ENCODE assay signal across 8 cellular contexts in the genomic region with DNA sequence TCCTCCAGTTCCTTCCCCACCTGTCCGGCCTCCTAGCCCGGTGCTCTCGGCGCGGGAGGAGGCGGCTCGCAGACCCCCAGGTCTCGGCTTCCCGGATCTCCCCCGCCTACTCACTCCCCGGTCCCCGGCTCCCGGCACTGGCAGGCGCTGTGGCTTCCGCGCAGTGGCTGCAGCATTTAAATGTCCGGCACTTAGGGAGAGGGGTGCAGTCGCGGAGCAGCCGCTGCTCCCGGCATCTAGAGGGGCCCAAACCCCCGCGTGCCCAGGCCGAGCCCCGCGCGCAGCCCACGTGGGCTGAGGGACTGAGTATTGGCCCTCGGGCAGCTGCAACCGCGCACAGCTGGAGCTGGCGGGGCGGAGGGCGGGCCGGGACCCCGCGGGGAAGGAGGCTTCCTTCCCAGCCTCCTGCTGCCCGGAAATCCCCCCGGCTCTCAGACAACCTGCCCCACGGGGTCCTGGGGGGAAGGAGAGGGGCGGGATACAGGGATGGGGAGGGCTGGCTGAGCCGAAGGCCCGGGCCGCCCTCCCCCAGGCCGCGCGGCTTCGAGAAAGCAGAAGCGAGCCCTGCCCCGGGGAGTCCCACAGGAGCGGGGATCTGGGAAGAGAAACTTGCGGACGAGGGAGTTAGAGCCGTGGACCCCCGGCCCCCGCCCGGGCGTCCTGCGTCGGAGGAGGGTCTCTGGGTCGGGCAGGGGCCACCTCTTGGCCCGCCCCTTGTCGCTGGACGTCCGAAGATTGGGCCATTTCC. TPM values are rescaled to one million over a fixed set of nuclear protein-coding genes. Genes with fewer than 3 reads are reported as not detected.
DNase-seq lines count a peak whose midpoint lies in the region; FAIRE-seq and TF ChIP-seq lines count a peak whose summit lies in the region.

No MANE protein-coding gene starts in this region.

- H3K36me3 ChIP-seq in PC-9 (ENCODE audit: low read depth), result no peaks in the 10 kb centered on the region
- no peaks in the 10 kb centered on the region for H3K36me3 ChIP-seq in endothelial cell of umbilical vein (ENCODE audit: control insufficient read depth in 2 of 2, extremely low read depth in 1 of 2, insufficient read depth in 2 of 2, low read length in 2 of 2)

- H3K4me3 ChIP-seq in PC-9 (peak overlapping the region; percentile 92), endothelial cell of umbilical vein (replicated peaks in 1 of 3; ENCODE audit: insufficient read depth in 1 of 3, low read depth in 1 of 3, low read length in 3 of 3) (peak overlapping the region; percentile 24 to 46 (median 37))

- H3K9me1 ChIP-seq in endothelial cell of umbilical vein (replicated peaks; ENCODE audit: control insufficient read depth, extremely low read depth, insufficient read depth, low read length), result no peaks in the 10 kb centered on the region

- POLR2A ChIA-PET in PC-9 (lab: Charles Lee; ENCODE audit: unreplicated experiment), result interaction anchor here (0.7 kb wide), 1 partner anchor 468 kb away, joined by 5 read pairs; no protein-coding TSS in a partner anchor
- POLR2A ChIA-PET in endothelial cell of umbilical vein (lab: Charles Lee), result no interaction called here

- BruUV-seq in PC-9 (replicated peaks; lab: Mats Ljungman, UMichigan), result no TSS peak
- BruUV-seq in endothelial cell of umbilical vein (replicated peaks; lab: Mats Ljungman, UMichigan), result no TSS peak

- H3K9ac ChIP-seq in endothelial cell of umbilical vein (replicated peaks; ENCODE audit: extremely low read depth, insufficient read depth, low read length), result no peak overlapping the region

- TF ChIP-seq POLR2A in endothelial cell of umbilical vein (IDR thresholded peaks at IDR 0.05; ENCODE audit: low read depth, low read length), result no peak

- no peaks in the 10 kb centered on the region for H3K27me3 ChIP-seq in PC-9 (ENCODE audit: insufficient read depth, low read depth)
- peaks cover 18 to 27% of the 10 kb centered on the region in 2 experiments for H3K27me3 ChIP-seq in endothelial cell of umbilical vein (ENCODE audit: control insufficient read depth in 2 of 2, insufficient read depth in 2 of 2, low read length in 2 of 2)

- H2AFZ ChIP-seq in PC-9 (peak overlapping the region; percentile 86), endothelial cell of umbilical vein (ENCODE audit: low read depth, low read length) (peak overlapping the region; percentile 85)

- H3K79me2 ChIP-seq in PC-9 (ENCODE audit: low read depth) (no peaks in the 10 kb centered on the region), endothelial cell of umbilical vein (ENCODE audit: control insufficient read depth, insufficient read depth, low read length) (no peaks in the 10 kb centered on the region)

- peak overlapping the region; percentile 100 for H3K4me2 ChIP-seq in PC-9
- peak overlapping the region; percentile 86 for H3K4me2 ChIP-seq in endothelial cell of umbilical vein (ENCODE audit: insufficient read depth, low read length)

- H3K27me3 Mint-ChIP-seq in nephron (ENCODE audit: low read depth), result peaks cover 92% of the 10 kb centered on the region

- H3K27ac ChIP-seq in PC-9, result no peak overlapping the region
- no peak overlapping the region for H3K27ac ChIP-seq in endothelial cell of umbilical vein (ENCODE audit: insufficient read depth, low read depth, low read length)

- TF ChIP-seq CTCF in PC-9 (conservative IDR thresholded peaks at IDR 0.05) (no peak), endothelial cell of umbilical vein (IDR thresholded peaks at IDR 0.05; ENCODE audit: extremely low read depth in 1 of 2, insufficient read depth in 1 of 2, low read depth in 1 of 2, low read length in 2 of 2) (no peak), nephron (IDR thresholded peaks at IDR 0.05; ENCODE audit: unreplicated experiment in 3 of 3) (no peak)

- peaks cover 15% of the 10 kb centered on the region; the same call in 1 of the 2 replicates for H3F3A ChIP-seq in PC-9 (ENCODE audit: insufficient read depth, low read depth)

- dilution Hi-C loops in endothelial cell of umbilical vein (cut with MboI; ENCODE audit: extremely low pct_ligation_motif_present, low sequenced_read_pairs), result no loop called here

- peak overlapping the region; percentile 51 to 73 (median 62) for H3K4me3 Mint-ChIP-seq in nephron

- intact Hi-C loops in PC-9 (cut with micrococcal nuclease; ENCODE audit: unreplicated experiment), result no loop called here
- intact Hi-C loops in endothelial cell of umbilical vein (cut with micrococcal nuclease), result no loop called here

- peaks cover 5% of the 10 kb centered on the region for H3K4me1 Mint-ChIP-seq in nephron

- H3K27ac Mint-ChIP-seq in nephron, result no peak overlapping the region

- H3K9me3 Mint-ChIP-seq in nephron, result no peaks in the 10 kb centered on the region

- H3K4me1 ChIP-seq in PC-9 (replicated peaks; ENCODE audit: insufficient read depth), result peaks cover 8% of the 10 kb centered on the region; the same call in 1 of the 2 replicates
- H3K4me1 ChIP-seq in endothelial cell of umbilical vein (ENCODE audit: control insufficient read depth, extremely low read depth, insufficient read depth, low read length), result peaks cover 2% of the 10 kb centered on the region

- no peaks in the 10 kb centered on the region for H3K9me2 ChIP-seq in PC-9 (ENCODE audit: insufficient read depth)

- H4K20me1 ChIP-seq in PC-9 (ENCODE audit: insufficient read depth) (no peaks in the 10 kb centered on the region), endothelial cell of umbilical vein (replicated peaks; ENCODE audit: control insufficient read depth, extremely low read depth, insufficient read depth, low read length) (no peaks in the 10 kb centered on the region)

- H3K36me3 Mint-ChIP-seq in nephron (ENCODE audit: low read depth), result no peaks in the 10 kb centered on the region

- CTCF ChIA-PET in PC-9 (lab: Charles Lee), result interaction anchor here (0.9 kb wide), 1 partner anchor 13 kb away, joined by 3 read pairs; no protein-coding TSS in a partner anchor
- CTCF ChIA-PET in endothelial cell of umbilical vein (lab: Charles Lee), result interaction anchor here (1.5 to 14.7 kb wide), 2 partner anchors 15 to 84 kb away, joined by 7 to 200 read pairs; no protein-coding TSS in a partner anchor

- no peaks in the 10 kb centered on the region for H3K9me3 ChIP-seq in PC-9 (ENCODE audit: insufficient read depth, low read depth)
- no peaks in the 10 kb centered on the region for H3K9me3 ChIP-seq in endothelial cell of umbilical vein (replicated peaks; ENCODE audit: control insufficient read depth, insufficient read depth, low read length)

- DNase-seq in GM19238 (ENCODE audit: insufficient read length, low spot score) (peak; percentile 64), PC-9 (no peak), endothelial cell of umbilical vein (ENCODE audit: low read depth, low spot score) (no peak), medulla oblongata (ENCODE audit: extremely low spot score) (no peak), DMS79 (lab: John Stamatoyannopoulos, UW) (no peak), NCI-H2196 (lab: John Stamatoyannopoulos, UW; ENCODE audit: unreplicated experiment) (no peak), ureter (ENCODE audit: low spot score) (no peak)

- no peak for FAIRE-seq in endothelial cell of umbilical vein (lab: Jason Lieb, UNC)

RNA-seq across cellular contexts. Expression of a gene that starts 0.4 kb away (rescaled TPM):
- total RNA-seq in PC-9 (2021) (0.28 and 0.83 TPM in 2 replicates), endothelial cell of umbilical vein (0.21 and 0.35 TPM in 2 replicates), ureter (0.78 TPM)
- 0.08 and 0.13 TPM in 2 replicates for polyA plus RNA-seq in endothelial cell of umbilical vein
- 0.03 and 0.04 TPM in 2 replicates for polyA plus RNA-seq in endothelial cell of umbilical vein (2011; cell fraction: cytosol; rRNA removed)
- not detected in 2 replicates for polyA plus RNA-seq in endothelial cell of umbilical vein (2011; cell fraction: nucleus; rRNA removed)
- 0.37 and 0.94 TPM in 2 replicates for polyA plus RNA-seq in endothelial cell of umbilical vein (2012)
- polyA minus RNA-seq in endothelial cell of umbilical vein, result 0.07 and 0.08 TPM in 2 replicates
- not detected for polyA minus RNA-seq in endothelial cell of umbilical vein (2011; cell fraction: cytosol; rRNA and poly(A)+ RNA removed)
- polyA minus RNA-seq in endothelial cell of umbilical vein (2011; cell fraction: nucleus; rRNA and poly(A)+ RNA removed), result 0.10 TPM in 1 of 2 replicates, not detected in the other

RNA-seq across cellular contexts. Expression of a gene that starts 9.2 kb away (rescaled TPM):
- 57.9 and 68.7 TPM in 2 replicates for total RNA-seq in PC-9 (2021)
- not detected in 2 replicates for total RNA-seq in endothelial cell of umbilical vein
- not detected in 2 replicates for polyA plus RNA-seq in endothelial cell of umbilical vein
- not detected in 2 replicates for polyA plus RNA-seq in endothelial cell of umbilical vein (2011; cell fraction: cytosol; rRNA removed)
- not detected in 2 replicates for polyA plus RNA-seq in endothelial cell of umbilical vein (2011; cell fraction: nucleus; rRNA removed)
- not detected in 2 replicates for polyA plus RNA-seq in endothelial cell of umbilical vein (2012)
- not detected in 2 replicates for polyA minus RNA-seq in endothelial cell of umbilical vein
- polyA minus RNA-seq in endothelial cell of umbilical vein (2011; cell fraction: cytosol; rRNA and poly(A)+ RNA removed), result not detected
- not detected in 2 replicates for polyA minus RNA-seq in endothelial cell of umbilical vein (2011; cell fraction: nucleus; rRNA and poly(A)+ RNA removed)
- 94.3 TPM for total RNA-seq in ureter

RNA-seq across cellular contexts. Expression of a gene that starts 19.5 kb away (rescaled TPM):
- total RNA-seq in PC-9 (2021) (1.5 and 2.2 TPM in 2 replicates), endothelial cell of umbilical vein (55.7 and 127 TPM in 2 replicates), ureter (13.7 TPM)
- polyA plus RNA-seq in endothelial cell of umbilical vein, result 336 and 493 TPM in 2 replicates
- polyA plus RNA-seq in endothelial cell of umbilical vein (2011; cell fraction: cytosol; rRNA removed), result 252 and 322 TPM in 2 replicates
- polyA plus RNA-seq in endothelial cell of umbilical vein (2011; cell fraction: nucleus; rRNA removed), result 154 and 214 TPM in 2 replicates
- polyA plus RNA-seq in endothelial cell of umbilical vein (2012), result 194 and 480 TPM in 2 replicates
- 105 and 133 TPM in 2 replicates for polyA minus RNA-seq in endothelial cell of umbilical vein
- 6.2 TPM for polyA minus RNA-seq in endothelial cell of umbilical vein (2011; cell fraction: cytosol; rRNA and poly(A)+ RNA removed)
- 41.2 and 59.8 TPM in 2 replicates for polyA minus RNA-seq in endothelial cell of umbilical vein (2011; cell fraction: nucleus; rRNA and poly(A)+ RNA removed)

RNA-seq across cellular contexts. Expression of a gene that starts 22.1 kb away (rescaled TPM):
- 69.9 and 109 TPM in 2 replicates for total RNA-seq in PC-9 (2021)
- total RNA-seq in endothelial cell of umbilical vein, result 23.9 and 24.1 TPM in 2 replicates
- 36.9 and 39.3 TPM in 2 replicates for polyA plus RNA-seq in endothelial cell of umbilical vein
- 22.8 and 26.8 TPM in 2 replicates for polyA plus RNA-seq in endothelial cell of umbilical vein (2011; cell fraction: cytosol; rRNA removed)
- polyA plus RNA-seq in endothelial cell of umbilical vein (2011; cell fraction: nucleus; rRNA removed), result 87.1 and 88.5 TPM in 2 replicates
- 20.0 and 23.2 TPM in 2 replicates for polyA plus RNA-seq in endothelial cell of umbilical vein (2012)
- polyA minus RNA-seq in endothelial cell of umbilical vein, result 20.0 and 24.7 TPM in 2 replicates
- 40.6 TPM for polyA minus RNA-seq in endothelial cell of umbilical vein (2011; cell fraction: cytosol; rRNA and poly(A)+ RNA removed)
- polyA minus RNA-seq in endothelial cell of umbilical vein (2011; cell fraction: nucleus; rRNA and poly(A)+ RNA removed), result 11.1 and 13.9 TPM in 2 replicates
- 29.8 TPM for total RNA-seq in ureter

RNA-seq across cellular contexts. Expression of a gene that starts 22.2 kb away (rescaled TPM):
- total RNA-seq in PC-9 (2021) (118 and 186 TPM in 2 replicates), endothelial cell of umbilical vein (25.8 and 28.7 TPM in 2 replicates), ureter (46.3 TPM)
- polyA plus RNA-seq in endothelial cell of umbilical vein, result 49.3 and 64.5 TPM in 2 replicates
- polyA plus RNA-seq in endothelial cell of umbilical vein (2011; cell fraction: cytosol; rRNA removed), result 29.6 and 40.3 TPM in 2 replicates
- 10.0 and 14.6 TPM in 2 replicates for polyA plus RNA-seq in endothelial cell of umbilical vein (2011; cell fraction: nucleus; rRNA removed)
- 39.2 and 59.0 TPM in 2 replicates for polyA plus RNA-seq in endothelial cell of umbilical vein (2012)
- 8.9 and 19.0 TPM in 2 replicates for polyA minus RNA-seq in endothelial cell of umbilical vein
- 39.6 TPM for polyA minus RNA-seq in endothelial cell of umbilical vein (2011; cell fraction: cytosol; rRNA and poly(A)+ RNA removed)
- polyA minus RNA-seq in endothelial cell of umbilical vein (2011; cell fraction: nucleus; rRNA and poly(A)+ RNA removed), result 3.5 and 4.7 TPM in 2 replicates

Comparison
In these comparisons a context has a peak if more than half of its experiments do, and no peak if none do; other contexts are left out.
1. RNA of a gene that starts 9.2 kb away (total RNA-seq): 94.3 TPM in ureter (single experiment) and 57.9 to 68.7 TPM in PC-9; not detected in endothelial cell of umbilical vein; every median in the first group is over 10 times any median in the second.